Comparison of ENCODE assay signal across 1 cellular context in genomic region chr3:120846073-120846472, GRCh38.
A peak's percentile ranks its signal among the peaks of the same experiment; 100 is the strongest.
TF ChIP-seq lines count a peak whose summit lies in the region.

No MANE protein-coding gene starts in this region.

TF ChIP-seq in GM23338, 12 proteins besides CTCF, POLR2A, EP300 and RAD21 (continued from another document):
- TF ChIP-seq, protein P1, sequence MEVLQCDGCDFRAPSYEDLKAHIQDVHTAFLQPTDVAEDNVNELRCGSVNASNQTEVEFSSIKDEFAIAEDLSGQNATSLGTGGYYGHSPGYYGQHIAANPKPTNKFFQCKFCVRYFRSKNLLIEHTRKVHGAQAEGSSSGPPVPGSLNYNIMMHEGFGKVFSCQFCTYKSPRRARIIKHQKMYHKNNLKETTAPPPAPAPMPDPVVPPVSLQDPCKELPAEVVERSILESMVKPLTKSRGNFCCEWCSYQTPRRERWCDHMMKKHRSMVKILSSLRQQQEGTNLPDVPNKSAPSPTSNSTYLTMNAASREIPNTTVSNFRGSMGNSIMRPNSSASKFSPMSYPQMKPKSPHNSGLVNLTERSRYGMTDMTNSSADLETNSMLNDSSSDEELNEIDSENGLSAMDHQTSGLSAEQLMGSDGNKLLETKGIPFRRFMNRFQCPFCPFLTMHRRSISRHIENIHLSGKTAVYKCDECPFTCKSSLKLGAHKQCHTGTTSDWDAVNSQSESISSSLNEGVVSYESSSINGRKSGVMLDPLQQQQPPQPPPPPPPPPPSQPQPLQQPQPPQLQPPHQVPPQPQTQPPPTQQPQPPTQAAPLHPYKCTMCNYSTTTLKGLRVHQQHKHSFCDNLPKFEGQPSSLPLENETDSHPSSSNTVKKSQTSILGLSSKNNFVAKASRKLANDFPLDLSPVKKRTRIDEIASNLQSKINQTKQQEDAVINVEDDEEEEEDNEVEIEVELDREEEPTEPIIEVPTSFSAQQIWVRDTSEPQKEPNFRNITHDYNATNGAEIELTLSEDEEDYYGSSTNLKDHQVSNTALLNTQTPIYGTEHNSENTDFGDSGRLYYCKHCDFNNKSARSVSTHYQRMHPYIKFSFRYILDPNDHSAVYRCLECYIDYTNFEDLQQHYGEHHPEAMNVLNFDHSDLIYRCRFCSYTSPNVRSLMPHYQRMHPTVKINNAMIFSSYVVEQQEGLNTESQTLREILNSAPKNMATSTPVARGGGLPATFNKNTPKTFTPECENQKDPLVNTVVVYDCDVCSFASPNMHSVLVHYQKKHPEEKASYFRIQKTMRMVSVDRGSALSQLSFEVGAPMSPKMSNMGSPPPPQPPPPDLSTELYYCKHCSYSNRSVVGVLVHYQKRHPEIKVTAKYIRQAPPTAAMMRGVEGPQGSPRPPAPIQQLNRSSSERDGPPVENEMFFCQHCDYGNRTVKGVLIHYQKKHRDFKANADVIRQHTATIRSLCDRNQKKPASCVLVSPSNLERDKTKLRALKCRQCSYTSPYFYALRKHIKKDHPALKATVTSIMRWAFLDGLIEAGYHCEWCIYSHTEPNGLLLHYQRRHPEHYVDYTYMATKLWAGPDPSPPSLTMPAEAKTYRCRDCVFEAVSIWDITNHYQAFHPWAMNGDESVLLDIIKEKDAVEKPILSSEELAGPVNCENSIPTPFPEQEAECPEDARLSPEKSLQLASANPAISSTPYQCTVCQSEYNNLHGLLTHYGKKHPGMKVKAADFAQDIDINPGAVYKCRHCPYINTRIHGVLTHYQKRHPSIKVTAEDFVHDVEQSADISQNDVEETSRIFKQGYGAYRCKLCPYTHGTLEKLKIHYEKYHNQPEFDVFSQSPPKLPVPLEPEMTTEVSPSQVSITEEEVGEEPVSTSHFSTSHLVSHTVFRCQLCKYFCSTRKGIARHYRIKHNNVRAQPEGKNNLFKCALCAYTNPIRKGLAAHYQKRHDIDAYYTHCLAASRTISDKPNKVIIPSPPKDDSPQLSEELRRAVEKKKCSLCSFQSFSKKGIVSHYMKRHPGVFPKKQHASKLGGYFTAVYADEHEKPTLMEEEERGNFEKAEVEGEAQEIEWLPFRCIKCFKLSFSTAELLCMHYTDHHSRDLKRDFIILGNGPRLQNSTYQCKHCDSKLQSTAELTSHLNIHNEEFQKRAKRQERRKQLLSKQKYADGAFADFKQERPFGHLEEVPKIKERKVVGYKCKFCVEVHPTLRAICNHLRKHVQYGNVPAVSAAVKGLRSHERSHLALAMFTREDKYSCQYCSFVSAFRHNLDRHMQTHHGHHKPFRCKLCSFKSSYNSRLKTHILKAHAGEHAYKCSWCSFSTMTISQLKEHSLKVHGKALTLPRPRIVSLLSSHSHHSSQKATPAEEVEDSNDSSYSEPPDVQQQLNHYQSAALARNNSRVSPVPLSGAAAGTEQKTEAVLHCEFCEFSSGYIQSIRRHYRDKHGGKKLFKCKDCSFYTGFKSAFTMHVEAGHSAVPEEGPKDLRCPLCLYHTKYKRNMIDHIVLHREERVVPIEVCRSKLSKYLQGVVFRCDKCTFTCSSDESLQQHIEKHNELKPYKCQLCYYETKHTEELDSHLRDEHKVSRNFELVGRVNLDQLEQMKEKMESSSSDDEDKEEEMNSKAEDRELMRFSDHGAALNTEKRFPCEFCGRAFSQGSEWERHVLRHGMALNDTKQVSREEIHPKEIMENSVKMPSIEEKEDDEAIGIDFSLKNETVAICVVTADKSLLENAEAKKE (CRISPR knock-in tag; IDR thresholded peaks at IDR 0.05) = peak; percentile 92
TF ChIP-seq in GM23338: peak in this region for 1.
